18 cellular contexts compared by ENCODE assay signal in genomic region chr1:24899581-24900485, GRCh38. TPM values are rescaled to one million over a fixed set of nuclear protein-coding genes. Genes with fewer than 3 reads are reported as not detected.
A peak's percentile ranks its signal among the peaks of the same experiment; 100 is the strongest.
DNase-seq lines count a peak whose midpoint lies in the region; ATAC-seq and TF ChIP-seq lines count a peak whose summit lies in the region.
"Had no signal": no experiment of that assay in that cellular context is flagged by ENCODE, and none has a peak within 500 bp of the region (broad histone marks: within the 10 kb centered on the region; RNA-seq: fewer than 3 reads in every experiment).

No MANE protein-coding gene starts in this region.

- no peak overlapping the region for H3K4me3 ChIP-seq in RWPE2 (ENCODE audit: severe bottlenecking)
- H3K4me3 ChIP-seq: A549, dorsolateral prefrontal cortex, Peyer's patch, sigmoid colon, upper lobe of right lung had no signal

- no peaks in the 10 kb centered on the region for H3K9me3 ChIP-seq in RWPE2 (ENCODE audit: severe bottlenecking)
- H3K9me3 ChIP-seq: A549, Peyer's patch, sigmoid colon, upper lobe of right lung had no signal

- POLR2A ChIA-PET in activated naive CD8-positive, alpha-beta T cell treated with anti-CD3 and anti-CD28 coated beads, Interleukin-2, amount 10 ng/mL, durations not matched to agents 7 days and 5 days (lab: Charles Lee) = interaction anchor here (0.6 to 1.0 kb wide), 3 partner anchors 11 to 330 kb away, joined by 3 to 6 read pairs (median 4); no protein-coding TSS in a partner anchor

- H3K9me3 Mint-ChIP-seq in activated naive CD8-positive, alpha-beta T cell treated with anti-CD3 and anti-CD28 coated beads, Interleukin-2, amount 10 ng/mL, durations not matched to agents 7 days and 5 days = no peaks in the 10 kb centered on the region

- intact Hi-C loops in posterior vena cava (cut with DNase I) = no loop called here

- no peak overlapping the region for H3K4me3 Mint-ChIP-seq in activated naive CD8-positive, alpha-beta T cell treated with anti-CD3 and anti-CD28 coated beads, Interleukin-2, amount 10 ng/mL, durations not matched to agents 7 days and 5 days

- no peaks in the 10 kb centered on the region for H3K36me3 ChIP-seq in RWPE2 (ENCODE audit: low read depth)
- H3K36me3 ChIP-seq: Peyer's patch, sigmoid colon, upper lobe of right lung had no signal

- TF ChIP-seq CTCF in RWPE2 (IDR thresholded peaks at IDR 0.05; ENCODE audit: poor library complexity, severe bottlenecking) = no peak

- H3K27me3 ChIP-seq in RWPE2 (ENCODE audit: insufficient read depth, poor library complexity, severe bottlenecking) = no peaks in the 10 kb centered on the region
- H3K27me3 ChIP-seq: Peyer's patch, upper lobe of right lung had no signal

- DNase-seq in activated CD4-positive, CD25-positive, alpha-beta regulatory T cell treated with anti-CD3 and anti-CD28 coated beads, Interleukin-2, amount 50 U/mL, for 72 hours = peak; percentile 24
- DNase-seq in RWPE2 (ENCODE audit: low spot score) (peak; percentile 13), posterior vena cava (ENCODE audit: low spot score) (peak; percentile 29), activated gamma-delta T cell (lab: John Stamatoyannopoulos, UW) (no peak)
- no peak for DNase-seq in activated naive CD8-positive, alpha-beta T cell treated with anti-CD3 and anti-CD28 coated beads, Interleukin-2, amount 10 ng/mL, durations not matched to agents 7 days and 5 days
- DNase-seq: amniotic stem cell, DMS53, foreskin melanocyte, upper lobe of right lung had no signal

- peaks cover 12% of the 10 kb centered on the region for H3K36me3 Mint-ChIP-seq in activated naive CD8-positive, alpha-beta T cell treated with anti-CD3 and anti-CD28 coated beads, Interleukin-2, amount 10 ng/mL, durations not matched to agents 7 days and 5 days

- no peaks in the 10 kb centered on the region for H3K4me1 ChIP-seq in RWPE2 (ENCODE audit: insufficient read depth, poor library complexity, severe bottlenecking)
- H3K4me1 ChIP-seq: A549, sigmoid colon, upper lobe of right lung had no signal

- peaks cover 5% of the 10 kb centered on the region for H3K27me3 Mint-ChIP-seq in activated naive CD8-positive, alpha-beta T cell treated with anti-CD3 and anti-CD28 coated beads, Interleukin-2, amount 10 ng/mL, durations not matched to agents 7 days and 5 days

- no peak overlapping the region for H3K27ac ChIP-seq in RWPE2 (ENCODE audit: poor library complexity, severe bottlenecking)
- H3K27ac ChIP-seq: A549, dorsolateral prefrontal cortex, Peyer's patch, sigmoid colon, upper lobe of right lung had no signal

- no peak for ATAC-seq in activated CD4-positive, CD25-positive, alpha-beta regulatory T cell treated with anti-CD3 and anti-CD28 coated beads, Interleukin-2, amount 50 U/mL, for 24 hours
- ATAC-seq in RWPE2 (ENCODE audit: low read depth) (no peak), GM18511 (IDR thresholded peaks at IDR 0.05; ENCODE audit: unreplicated experiment) (no peak), HG02798 (IDR thresholded peaks at IDR 0.05; ENCODE audit: poor library complexity, unreplicated experiment) (no peak)
- ATAC-seq in activated naive CD8-positive, alpha-beta T cell treated with anti-CD3 and anti-CD28 coated beads, Interleukin-2, amount 10 ng/mL, durations not matched to agents 7 days and 5 days (ENCODE audit: low read depth) = peak; percentile 9
- ATAC-seq: A549, upper lobe of right lung had no signal

- H3K4me1 Mint-ChIP-seq in activated naive CD8-positive, alpha-beta T cell treated with anti-CD3 and anti-CD28 coated beads, Interleukin-2, amount 10 ng/mL, durations not matched to agents 7 days and 5 days = peaks cover 18% of the 10 kb centered on the region

- H3K27ac Mint-ChIP-seq in activated naive CD8-positive, alpha-beta T cell treated with anti-CD3 and anti-CD28 coated beads, Interleukin-2, amount 10 ng/mL, durations not matched to agents 7 days and 5 days = peak overlapping the region; percentile 79

RNA-seq across cellular contexts. Expression of gene RUNX3, which starts 30.2 kb away (rescaled TPM):
- 100 to 1,000 TPM; 172 TPM for total RNA-seq in activated naive CD8-positive, alpha-beta T cell treated with anti-CD3 and anti-CD28 coated beads, Interleukin-2, amount 10 ng/mL, durations not matched to agents 7 days and 5 days
- 1 to 10 TPM; 5.0 to 8.9 TPM for total RNA-seq in posterior vena cava
- total RNA-seq: MCF 10A, NCI-H460 had no signal

Comparison
In these comparisons a context has a peak if more than half of its experiments do, and no peak if none do; other contexts are left out.
1. DNase-seq: peak in activated CD4-positive, CD25-positive, alpha-beta regulatory T cell treated with anti-CD3 and anti-CD28 coated beads, Interleukin-2, amount 50 U/mL, for 72 hours (single experiment), RWPE2 (single experiment) and posterior vena cava (single experiment); none in activated naive CD8-positive, alpha-beta T cell treated with anti-CD3 and anti-CD28 coated beads, Interleukin-2, amount 10 ng/mL, durations not matched to agents 7 days and 5 days (single experiment) and activated gamma-delta T cell (single experiment).
2. RNA of gene RUNX3, which starts 30.2 kb away (total RNA-seq): 172 TPM in activated naive CD8-positive, alpha-beta T cell treated with anti-CD3 and anti-CD28 coated beads, Interleukin-2, amount 10 ng/mL, durations not matched to agents 7 days and 5 days; 5.0 to 8.9 TPM in posterior vena cava; every median in the first group is over 10 times any median in the second.